ENCODE assay signal across 13 cellular contexts in genomic region chr21:36254106-36254941, GRCh38.
DNase-seq lines count a peak whose midpoint lies in the region; ATAC-seq and TF ChIP-seq lines count a peak whose summit lies in the region.
"Had no signal": no experiment of that assay in that cellular context is flagged by ENCODE, and none has a peak within 500 bp of the region (broad histone marks: within the 10 kb centered on the region; RNA-seq: fewer than 3 reads in every experiment).

No MANE protein-coding gene starts in this region.

- peaks cover 33 to 40% of the 10 kb centered on the region in 2 experiments for H3K4me1 Mint-ChIP-seq in H9

- H2AFZ ChIP-seq in H9 (ENCODE audit: low read length): no peak overlapping the region

- no CpG with 5 or more reads among the region's 6 CpGs for WGBS in H9 (ENCODE audit: extremely low coverage, insufficient read length, low lambda C conversion rate)

- H3K14ac ChIP-seq in H9 (ENCODE audit: insufficient read depth, low read length): no peak overlapping the region

- H3K79me2 ChIP-seq in H9 (ENCODE audit: insufficient read depth, low read length): no peaks in the 10 kb centered on the region

- H3K4ac ChIP-seq in H9 (ENCODE audit: low read depth, low read length): no peak overlapping the region

- H4K8ac ChIP-seq in H9 (replicated peaks; ENCODE audit: insufficient read length, low read depth, low read length): no peak overlapping the region

- TF ChIP-seq POLR2A in Raji (IDR thresholded peaks at IDR 0.05; ENCODE audit: insufficient read depth, low read depth, low read length): 0 out of 2 replicates have a peak, but pooled peaks have one; percentile 16

- peaks cover 4% of the 10 kb centered on the region for H3K23me2 ChIP-seq in H9 (ENCODE audit: insufficient read length, low read depth, low read length, poor library complexity, severe bottlenecking)

- no peak overlapping the region for H3K56ac ChIP-seq in H9 (ENCODE audit: insufficient read length, low read depth, low read length)

- H2BK20ac ChIP-seq in H9 (ENCODE audit: low read depth, low read length, poor library complexity, severe bottlenecking): no peak overlapping the region

- H2BK15ac ChIP-seq in H9 (ENCODE audit: low read depth, low read length): no peak overlapping the region

- no peak overlapping the region for H3K18ac ChIP-seq in H9 (ENCODE audit: insufficient read length, low read depth, low read length)

- H3K9ac ChIP-seq in H9 (ENCODE audit: extremely low read depth, insufficient read length, low read length): no peak overlapping the region

- no peak overlapping the region for H3K4me2 ChIP-seq in H9 (ENCODE audit: insufficient read depth, insufficient read length, low read length)
- H3K4me2 ChIP-seq: smooth muscle cell had no signal

- H4K5ac ChIP-seq in H9 (ENCODE audit: insufficient read length, low read depth, low read length): no peak overlapping the region

- peaks cover 0 to 14% (median 9%) of the 10 kb centered on the region in 3 experiments; a peak in 3 of 7 replicates for H3K36me3 Mint-ChIP-seq in H9 (ENCODE audit: insufficient read depth in 1 of 3, low read depth in 3 of 3)

- TF ChIP-seq CTCF in H9 (conservative IDR thresholded peaks at IDR 0.05) (no peak), mucosa of descending colon (IDR thresholded peaks at IDR 0.05) (no peak), coronary artery (IDR thresholded peaks at IDR 0.05) (no peak)

- peak; percentile 80 for ATAC-seq in mucosa of descending colon

- peak overlapping the region in 1 of 2 experiments; percentile 65; a peak in 2 of 5 replicates for H3K4me3 Mint-ChIP-seq in H9

- intact Hi-C loops in mucosa of descending colon (cut with DNase I, micrococcal nuclease) (no loop called here), posterior vena cava (cut with DNase I) (no loop called here)

- H2BK120ac ChIP-seq in H9 (ENCODE audit: low read depth, low read length, poor library complexity, severe bottlenecking): no peak overlapping the region

- H3K27ac Mint-ChIP-seq in H9: peak overlapping the region; percentile 74 to 93 (median 90); a peak in 6 of 7 replicates

- H2AK5ac ChIP-seq in H9 (ENCODE audit: insufficient read length, low read length): no peak overlapping the region

- H4K20me1 ChIP-seq in H9 (ENCODE audit: control insufficient read depth, insufficient read depth, insufficient read length): no peaks in the 10 kb centered on the region

- H3K36me3 ChIP-seq in mucosa of descending colon (ENCODE audit: low read depth): peaks cover 4% of the 10 kb centered on the region

- H3K4me1 ChIP-seq in H9 (ENCODE audit: insufficient read depth, low read length): no peaks in the 10 kb centered on the region
- no peaks in the 10 kb centered on the region for H3K4me1 ChIP-seq in mucosa of descending colon (ENCODE audit: low read depth)

- no peak overlapping the region for H2BK5ac ChIP-seq in H9 (ENCODE audit: insufficient read length, low read length)

- H3K23ac ChIP-seq in H9 (ENCODE audit: insufficient read length, low read depth, low read length): no peak overlapping the region

- H3K27me3 ChIP-seq in H9 (ENCODE audit: insufficient read depth, low read length): no peaks in the 10 kb centered on the region

- H3T11ph ChIP-seq in H9 (ENCODE audit: low read length): no peak overlapping the region

- no peak overlapping the region for H2BK12ac ChIP-seq in H9 (ENCODE audit: insufficient read length, low read depth, low read length)

- H3K4me3 ChIP-seq in mucosa of descending colon (no peak overlapping the region), coronary artery (no peak overlapping the region)
- H3K4me3 ChIP-seq: smooth muscle cell had no signal

- H3K9me3 ChIP-seq in H9 (ENCODE audit: control insufficient read depth, low read depth, low read length): no peaks in the 10 kb centered on the region
- no peaks in the 10 kb centered on the region for H3K9me3 ChIP-seq in mucosa of descending colon

- no peak overlapping the region for H3K27ac ChIP-seq in H9 (ENCODE audit: insufficient read length, low read depth, low read length)
- no peak overlapping the region for H3K27ac ChIP-seq in coronary artery

- no peak overlapping the region for H4K91ac ChIP-seq in H9 (ENCODE audit: insufficient read length, low read depth, low read length)

- H3K79me1 ChIP-seq in H9 (ENCODE audit: insufficient read depth, low read depth, low read length, poor library complexity, severe bottlenecking): no peaks in the 10 kb centered on the region

- DNase-seq in GF-D8 (lab: John Stamatoyannopoulos, UW) (peak; percentile 14), H9 (no peak), mucosa of descending colon (no peak), NOMO-1 treated with dmso at 0.1 percent for 144 hours (lab: John Stamatoyannopoulos, UW; ENCODE audit: unreplicated experiment) (no peak), coronary artery (ENCODE audit: low spot score) (no peak), NCI-H226 (no peak), posterior vena cava (ENCODE audit: low spot score) (no peak)
- DNase-seq: activated CD4-positive, alpha-beta T cell treated with anti-CD3 and anti-CD28 coated beads for 48 hours; central memory CD4-positive, alpha-beta T cell; COR-L47; SHP77 had no signal

- no peaks in the 10 kb centered on the region for H3K9me3 Mint-ChIP-seq in H9

- H3K27me3 Mint-ChIP-seq in H9 (ENCODE audit: low read depth): no peaks in the 10 kb centered on the region; the same call in 1 of the 2 replicates
